In the genomic region with DNA sequence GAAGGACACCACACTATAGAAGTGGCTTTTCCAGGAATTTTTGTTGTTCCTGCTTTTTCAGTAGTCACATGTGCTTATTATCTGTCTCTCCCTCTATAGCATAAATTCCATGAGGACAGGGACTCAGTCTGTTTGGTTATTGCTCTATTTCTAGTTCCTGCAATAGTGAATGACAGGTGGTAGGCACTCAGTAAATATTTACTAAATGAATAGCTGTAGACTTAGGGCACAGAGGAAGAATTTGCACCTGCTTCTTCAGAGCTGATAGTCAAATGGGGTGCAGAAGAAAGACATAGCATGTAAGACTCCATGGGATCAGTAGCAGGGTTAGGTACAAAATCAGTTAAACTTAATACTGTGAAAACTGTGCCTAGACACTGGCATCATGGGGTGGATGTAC, we compare ENCODE assay signal across 11 cellular contexts.
"Had no signal": no experiment of that assay in that cellular context is flagged by ENCODE, and none has a peak within 500 bp of the region (broad histone marks: within the 10 kb centered on the region; RNA-seq: fewer than 3 reads in every experiment).

No MANE protein-coding gene starts in this region.

- H3K9me3 ChIP-seq: tibial artery had no signal

- H3K36me3 Mint-ChIP-seq: brain had no signal

- H3K4me3 ChIP-seq: tibial artery had no signal

- ATAC-seq: left ventricle myocardium superior had no signal

- H3K27ac Mint-ChIP-seq: brain had no signal

- DNase-seq: activated CD4-positive, alpha-beta T cell treated with anti-CD3 and anti-CD28 coated beads, Interleukin-2, amount 50 U/mL, for 4 hours; activated CD4-positive, CD25-positive, alpha-beta regulatory T cell treated with anti-CD3 and anti-CD28 coated beads, Interleukin-2, amount 50 U/mL, for 72 hours; activated naive CD4-positive, alpha-beta T cell treated with anti-CD3 and anti-CD28 coated beads, Interleukin-2, amount 50 U/mL, for 16 hours; activated T-cell treated with anti-CD3 and anti-CD28 coated beads, Interleukin-2, amount 50 U/mL, for 1 hour; cortex of kidney; effector CD8-positive, alpha-beta T cell had no signal

- H3K4me1 ChIP-seq: parathyroid adenoma had no signal

- H3K27ac ChIP-seq: parathyroid adenoma, tibial artery had no signal

- H3K79me2 ChIP-seq: parathyroid adenoma had no signal

- H3K27me3 ChIP-seq: tibial artery had no signal

- H2AFZ ChIP-seq: parathyroid adenoma had no signal

- H3K36me3 ChIP-seq: tibial artery had no signal

- H3K4me1 Mint-ChIP-seq: central memory CD8-positive, alpha-beta T cell had no signal

- H3K27me3 Mint-ChIP-seq: central memory CD8-positive, alpha-beta T cell had no signal

- H3K4me3 Mint-ChIP-seq: brain; central memory CD8-positive, alpha-beta T cell had no signal
